Comparison of ENCODE assay signal across 2 cellular contexts in the genomic region with DNA sequence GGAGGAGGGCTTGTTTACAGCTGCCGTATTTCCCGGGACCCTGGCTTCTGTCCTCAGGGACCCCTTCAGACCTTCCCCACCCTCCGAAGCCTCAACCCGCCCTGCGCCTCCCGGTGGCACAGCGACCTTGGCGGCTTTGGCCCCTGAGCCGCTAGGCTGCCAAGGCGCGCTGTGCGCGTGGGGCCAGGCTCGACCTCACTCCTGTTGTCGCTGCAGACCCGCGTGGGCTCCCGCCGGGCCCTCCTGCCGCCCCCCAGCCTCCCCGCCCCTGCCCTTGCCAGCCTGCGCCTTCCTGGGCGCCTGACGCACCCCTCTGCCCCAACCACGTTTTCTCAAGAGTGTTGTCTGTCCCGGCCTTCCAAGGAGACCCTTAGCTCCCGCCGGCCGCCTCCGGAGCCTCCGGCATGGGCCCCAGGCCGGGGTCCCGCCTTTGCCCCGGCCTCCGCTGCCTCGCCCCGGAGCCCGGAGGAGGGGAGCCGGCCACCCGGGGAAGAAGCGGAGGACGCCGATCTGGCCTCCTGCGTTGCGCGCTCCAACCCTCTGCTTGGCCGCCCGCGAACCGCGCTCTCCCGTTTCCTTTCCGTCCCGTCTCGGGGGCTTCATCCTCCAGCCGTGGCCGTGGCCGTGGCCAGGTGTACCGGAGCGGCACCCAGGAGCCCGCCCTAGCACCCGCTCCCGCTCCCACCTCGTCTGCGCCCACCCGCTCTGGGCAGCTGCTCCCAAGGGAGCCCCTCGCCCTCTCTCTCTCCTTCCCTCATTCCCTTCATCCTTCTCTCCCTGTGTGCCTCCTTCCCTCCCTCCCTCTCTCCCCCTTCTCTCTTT.
TF ChIP-seq lines count a peak whose summit lies in the region.

No MANE protein-coding gene starts in this region.

TF ChIP-seq in GM12891, 5 proteins besides CTCF, POLR2A, EP300 and RAD21:
- TF ChIP-seq PAX5 (IDR thresholded peaks at IDR 0.05; ENCODE audit: insufficient read depth, low read length, severe bottlenecking), result no peak
- TF ChIP-seq TAF1 (IDR thresholded peaks at IDR 0.05; ENCODE audit: low read depth, low read length), result no peak
- TF ChIP-seq POU2F2 (IDR thresholded peaks at IDR 0.05; ENCODE audit: low read depth, low read length), result no peak
- no peak for TF ChIP-seq POLR2AphosphoS5 (IDR thresholded peaks at IDR 0.05; ENCODE audit: low read depth, low read length)

TF ChIP-seq in H1, 55 proteins besides CTCF, POLR2A, EP300 and RAD21:
- TF ChIP-seq RBBP5 (IDR thresholded peaks at IDR 0.05; ENCODE audit: borderline replicate concordance, low read depth, low read length), result 0 out of 2 replicates have a peak, but pooled peaks have one; percentile 54
- no peak for TF ChIP-seq BRCA1 (IDR thresholded peaks at IDR 0.05; ENCODE audit: low read depth, low read length)
- no peak for TF ChIP-seq GABPA (IDR thresholded peaks at IDR 0.05; ENCODE audit: borderline replicate concordance, insufficient read depth, low read length)
- TF ChIP-seq SP2 (IDR thresholded peaks at IDR 0.05; ENCODE audit: low read length), result no peak
- peak; percentile 58 for TF ChIP-seq ASH2L (IDR thresholded peaks at IDR 0.05; ENCODE audit: low read length)
- TF ChIP-seq KDM4A (IDR thresholded peaks at IDR 0.05; ENCODE audit: low read depth, low read length, severe bottlenecking), result peak; percentile 81
- TF ChIP-seq CHD2 (IDR thresholded peaks at IDR 0.05; ENCODE audit: low read length), result no peak
- no peak for TF ChIP-seq CEBPB (IDR thresholded peaks at IDR 0.05; ENCODE audit: low read depth, low read length)
- TF ChIP-seq, protein P1, sequence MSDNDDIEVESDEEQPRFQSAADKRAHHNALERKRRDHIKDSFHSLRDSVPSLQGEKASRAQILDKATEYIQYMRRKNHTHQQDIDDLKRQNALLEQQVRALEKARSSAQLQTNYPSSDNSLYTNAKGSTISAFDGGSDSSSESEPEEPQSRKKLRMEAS (IDR thresholded peaks at IDR 0.05), result no peak
- TF ChIP-seq EZH2 (IDR thresholded peaks at IDR 0.05; ENCODE audit: low read depth, low read length, severe bottlenecking), result peak; percentile 45
- no peak for TF ChIP-seq BCL11A (IDR thresholded peaks at IDR 0.05; ENCODE audit: low read depth in 2 of 2, low read length in 2 of 2)
- no peak for TF ChIP-seq CREB1 (IDR thresholded peaks at IDR 0.05)
- no peak for TF ChIP-seq GTF2F1 (IDR thresholded peaks at IDR 0.05; ENCODE audit: borderline replicate concordance, low read depth, low read length)
- TF ChIP-seq POLR2AphosphoS5 (IDR thresholded peaks at IDR 0.05; ENCODE audit: low read depth, low read length), result no peak
- no peak for TF ChIP-seq YY1 (IDR thresholded peaks at IDR 0.05; ENCODE audit: low read depth, low read length)
- TF ChIP-seq, protein P2, sequence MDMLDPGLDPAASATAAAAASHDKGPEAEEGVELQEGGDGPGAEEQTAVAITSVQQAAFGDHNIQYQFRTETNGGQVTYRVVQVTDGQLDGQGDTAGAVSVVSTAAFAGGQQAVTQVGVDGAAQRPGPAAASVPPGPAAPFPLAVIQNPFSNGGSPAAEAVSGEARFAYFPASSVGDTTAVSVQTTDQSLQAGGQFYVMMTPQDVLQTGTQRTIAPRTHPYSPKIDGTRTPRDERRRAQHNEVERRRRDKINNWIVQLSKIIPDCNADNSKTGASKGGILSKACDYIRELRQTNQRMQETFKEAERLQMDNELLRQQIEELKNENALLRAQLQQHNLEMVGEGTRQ (IDR thresholded peaks at IDR 0.05; ENCODE audit: low read length), result no peak
- TF ChIP-seq FOSL1 (IDR thresholded peaks at IDR 0.05; ENCODE audit: insufficient read depth, low read depth, low read length), result no peak
